1 cellular context compared by ENCODE assay signal in genomic region chr2:10433264-10433947, GRCh38.
TF ChIP-seq lines count a peak whose summit lies in the region.

No MANE protein-coding gene starts in this region.

TF ChIP-seq in K562, 482 proteins besides CTCF, POLR2A, EP300 and RAD21 (continued from another document and continues in another):
- TF ChIP-seq, protein P1, sequence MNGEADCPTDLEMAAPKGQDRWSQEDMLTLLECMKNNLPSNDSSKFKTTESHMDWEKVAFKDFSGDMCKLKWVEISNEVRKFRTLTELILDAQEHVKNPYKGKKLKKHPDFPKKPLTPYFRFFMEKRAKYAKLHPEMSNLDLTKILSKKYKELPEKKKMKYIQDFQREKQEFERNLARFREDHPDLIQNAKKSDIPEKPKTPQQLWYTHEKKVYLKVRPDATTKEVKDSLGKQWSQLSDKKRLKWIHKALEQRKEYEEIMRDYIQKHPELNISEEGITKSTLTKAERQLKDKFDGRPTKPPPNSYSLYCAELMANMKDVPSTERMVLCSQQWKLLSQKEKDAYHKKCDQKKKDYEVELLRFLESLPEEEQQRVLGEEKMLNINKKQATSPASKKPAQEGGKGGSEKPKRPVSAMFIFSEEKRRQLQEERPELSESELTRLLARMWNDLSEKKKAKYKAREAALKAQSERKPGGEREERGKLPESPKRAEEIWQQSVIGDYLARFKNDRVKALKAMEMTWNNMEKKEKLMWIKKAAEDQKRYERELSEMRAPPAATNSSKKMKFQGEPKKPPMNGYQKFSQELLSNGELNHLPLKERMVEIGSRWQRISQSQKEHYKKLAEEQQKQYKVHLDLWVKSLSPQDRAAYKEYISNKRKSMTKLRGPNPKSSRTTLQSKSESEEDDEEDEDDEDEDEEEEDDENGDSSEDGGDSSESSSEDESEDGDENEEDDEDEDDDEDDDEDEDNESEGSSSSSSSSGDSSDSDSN (IDR thresholded peaks at IDR 0.05; ENCODE audit: borderline replicate concordance in 1 of 2, low read depth in 2 of 2, low read length in 2 of 2): no peak
- no peak for TF ChIP-seq U2AF2 (optimal IDR thresholded peaks at IDR 0.05; ENCODE audit: low read depth, low read length)
- TF ChIP-seq ZNF274 (IDR thresholded peaks at IDR 0.05; ENCODE audit: borderline replicate concordance, low read depth, low read length): no peak
- TF ChIP-seq, protein P2, sequence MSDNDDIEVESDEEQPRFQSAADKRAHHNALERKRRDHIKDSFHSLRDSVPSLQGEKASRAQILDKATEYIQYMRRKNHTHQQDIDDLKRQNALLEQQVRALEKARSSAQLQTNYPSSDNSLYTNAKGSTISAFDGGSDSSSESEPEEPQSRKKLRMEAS (CRISPR knock-in tag; IDR thresholded peaks at IDR 0.05): peak; percentile 13; the same call in 1 of the 2 replicates
- TF ChIP-seq ZNF324 (CRISPR knock-in tag; IDR thresholded peaks at IDR 0.05): no peak
- no peak for TF ChIP-seq ZNF212 (CRISPR knock-in tag; IDR thresholded peaks at IDR 0.05)
- TF ChIP-seq, protein P3, sequence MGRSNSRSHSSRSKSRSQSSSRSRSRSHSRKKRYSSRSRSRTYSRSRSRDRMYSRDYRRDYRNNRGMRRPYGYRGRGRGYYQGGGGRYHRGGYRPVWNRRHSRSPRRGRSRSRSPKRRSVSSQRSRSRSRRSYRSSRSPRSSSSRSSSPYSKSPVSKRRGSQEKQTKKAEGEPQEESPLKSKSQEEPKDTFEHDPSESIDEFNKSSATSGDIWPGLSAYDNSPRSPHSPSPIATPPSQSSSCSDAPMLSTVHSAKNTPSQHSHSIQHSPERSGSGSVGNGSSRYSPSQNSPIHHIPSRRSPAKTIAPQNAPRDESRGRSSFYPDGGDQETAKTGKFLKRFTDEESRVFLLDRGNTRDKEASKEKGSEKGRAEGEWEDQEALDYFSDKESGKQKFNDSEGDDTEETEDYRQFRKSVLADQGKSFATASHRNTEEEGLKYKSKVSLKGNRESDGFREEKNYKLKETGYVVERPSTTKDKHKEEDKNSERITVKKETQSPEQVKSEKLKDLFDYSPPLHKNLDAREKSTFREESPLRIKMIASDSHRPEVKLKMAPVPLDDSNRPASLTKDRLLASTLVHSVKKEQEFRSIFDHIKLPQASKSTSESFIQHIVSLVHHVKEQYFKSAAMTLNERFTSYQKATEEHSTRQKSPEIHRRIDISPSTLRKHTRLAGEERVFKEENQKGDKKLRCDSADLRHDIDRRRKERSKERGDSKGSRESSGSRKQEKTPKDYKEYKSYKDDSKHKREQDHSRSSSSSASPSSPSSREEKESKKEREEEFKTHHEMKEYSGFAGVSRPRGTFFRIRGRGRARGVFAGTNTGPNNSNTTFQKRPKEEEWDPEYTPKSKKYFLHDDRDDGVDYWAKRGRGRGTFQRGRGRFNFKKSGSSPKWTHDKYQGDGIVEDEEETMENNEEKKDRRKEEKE (IDR thresholded peaks at IDR 0.05; ENCODE audit: borderline replicate concordance in 1 of 2, control insufficient read depth in 1 of 2, low read depth in 2 of 2, low read length in 1 of 2): peak in 1 of 2 experiments; percentile 19; a peak in 1 of 4 replicates
- no peak for TF ChIP-seq HNRNPUL1 (IDR thresholded peaks at IDR 0.05; ENCODE audit: low read length)
- no peak for TF ChIP-seq YY1 (IDR thresholded peaks at IDR 0.05; ENCODE audit: borderline replicate concordance in 1 of 3, control insufficient read depth in 1 of 3, extremely low read depth in 1 of 3, insufficient read depth in 3 of 3, insufficient read length in 1 of 3, insufficient replicate concordance in 2 of 3, low read depth in 1 of 3, low read length in 2 of 3)
- no peak for TF ChIP-seq PHF21A (IDR thresholded peaks at IDR 0.05; ENCODE audit: borderline replicate concordance, low read depth)
- TF ChIP-seq ADNP (tag; IDR thresholded peaks at IDR 0.05): 0 out of 2 replicates have a peak, but pooled peaks have one; percentile 26
- no peak for TF ChIP-seq FIP1L1 (IDR thresholded peaks at IDR 0.05; ENCODE audit: low read depth, low read length, poor library complexity, severe bottlenecking)
- TF ChIP-seq COPS2 (conservative IDR thresholded peaks at IDR 0.05): no peak
- no peak for TF ChIP-seq TCF7 (IDR thresholded peaks at IDR 0.05; ENCODE audit: borderline replicate concordance)
- no peak for TF ChIP-seq NR3C1 (CRISPR knock-in tag; IDR thresholded peaks at IDR 0.05)
- TF ChIP-seq POLR3A (IDR thresholded peaks at IDR 0.05; ENCODE audit: borderline replicate concordance, extremely low read depth, insufficient read depth, insufficient read length): no peak
- 0 out of 2 replicates have a peak, but pooled peaks have one; percentile 37 for TF ChIP-seq SMARCA5 (IDR thresholded peaks at IDR 0.05)
- TF ChIP-seq HDAC1 (IDR thresholded peaks at IDR 0.05): peak in 1 of 2 experiments; percentile 48; a peak in 2 of 4 replicates
- TF ChIP-seq NELFE (IDR thresholded peaks at IDR 0.05; ENCODE audit: insufficient read depth, insufficient read length): no peak
- TF ChIP-seq CCNT2 (IDR thresholded peaks at IDR 0.05; ENCODE audit: borderline replicate concordance, extremely low read depth, insufficient read length, low read depth, low read length): no peak
- no peak for TF ChIP-seq PML (IDR thresholded peaks at IDR 0.05; ENCODE audit: low read length)
- TF ChIP-seq TRIM24 (IDR thresholded peaks at IDR 0.05): no peak
- no peak for TF ChIP-seq MAFK (IDR thresholded peaks at IDR 0.05; ENCODE audit: low read length)
- TF ChIP-seq HDAC8 (tag; IDR thresholded peaks at IDR 0.05): no peak
- TF ChIP-seq ZBTB12 (CRISPR knock-in tag; IDR thresholded peaks at IDR 0.05): no peak
- TF ChIP-seq ZNF76 (CRISPR knock-in tag; IDR thresholded peaks at IDR 0.05; ENCODE audit: borderline replicate concordance): no peak
- no peak for TF ChIP-seq FOS (IDR thresholded peaks at IDR 0.05; ENCODE audit: extremely low read depth, insufficient read length)
- TF ChIP-seq FOXJ2 (tag; IDR thresholded peaks at IDR 0.05): no peak
- TF ChIP-seq, protein P4, sequence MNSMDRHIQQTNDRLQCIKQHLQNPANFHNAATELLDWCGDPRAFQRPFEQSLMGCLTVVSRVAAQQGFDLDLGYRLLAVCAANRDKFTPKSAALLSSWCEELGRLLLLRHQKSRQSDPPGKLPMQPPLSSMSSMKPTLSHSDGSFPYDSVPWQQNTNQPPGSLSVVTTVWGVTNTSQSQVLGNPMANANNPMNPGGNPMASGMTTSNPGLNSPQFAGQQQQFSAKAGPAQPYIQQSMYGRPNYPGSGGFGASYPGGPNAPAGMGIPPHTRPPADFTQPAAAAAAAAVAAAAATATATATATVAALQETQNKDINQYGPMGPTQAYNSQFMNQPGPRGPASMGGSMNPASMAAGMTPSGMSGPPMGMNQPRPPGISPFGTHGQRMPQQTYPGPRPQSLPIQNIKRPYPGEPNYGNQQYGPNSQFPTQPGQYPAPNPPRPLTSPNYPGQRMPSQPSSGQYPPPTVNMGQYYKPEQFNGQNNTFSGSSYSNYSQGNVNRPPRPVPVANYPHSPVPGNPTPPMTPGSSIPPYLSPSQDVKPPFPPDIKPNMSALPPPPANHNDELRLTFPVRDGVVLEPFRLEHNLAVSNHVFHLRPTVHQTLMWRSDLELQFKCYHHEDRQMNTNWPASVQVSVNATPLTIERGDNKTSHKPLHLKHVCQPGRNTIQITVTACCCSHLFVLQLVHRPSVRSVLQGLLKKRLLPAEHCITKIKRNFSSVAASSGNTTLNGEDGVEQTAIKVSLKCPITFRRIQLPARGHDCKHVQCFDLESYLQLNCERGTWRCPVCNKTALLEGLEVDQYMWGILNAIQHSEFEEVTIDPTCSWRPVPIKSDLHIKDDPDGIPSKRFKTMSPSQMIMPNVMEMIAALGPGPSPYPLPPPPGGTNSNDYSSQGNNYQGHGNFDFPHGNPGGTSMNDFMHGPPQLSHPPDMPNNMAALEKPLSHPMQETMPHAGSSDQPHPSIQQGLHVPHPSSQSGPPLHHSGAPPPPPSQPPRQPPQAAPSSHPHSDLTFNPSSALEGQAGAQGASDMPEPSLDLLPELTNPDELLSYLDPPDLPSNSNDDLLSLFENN (IDR thresholded peaks at IDR 0.05; ENCODE audit: low read depth in 2 of 2, low read length in 2 of 2): no peak
- TF ChIP-seq POLR2G (IDR thresholded peaks at IDR 0.05; ENCODE audit: low read depth, low read length): no peak
- TF ChIP-seq HMBOX1 (IDR thresholded peaks at IDR 0.05): no peak
- TF ChIP-seq ZFP30 (CRISPR knock-in tag; IDR thresholded peaks at IDR 0.05; ENCODE audit: borderline replicate concordance): no peak
- TF ChIP-seq KDM4B (IDR thresholded peaks at IDR 0.05; ENCODE audit: borderline replicate concordance in 2 of 2, low read depth in 1 of 2): no peak
- TF ChIP-seq ZZZ3 (IDR thresholded peaks at IDR 0.05): no peak
- TF ChIP-seq ZSCAN29 (IDR thresholded peaks at IDR 0.05): no peak
- TF ChIP-seq NFRKB (IDR thresholded peaks at IDR 0.05; ENCODE audit: low read depth): 0 out of 2 replicates have a peak, but pooled peaks have one; percentile 25
- no peak for TF ChIP-seq ZNF584 (CRISPR knock-in tag; IDR thresholded peaks at IDR 0.05; ENCODE audit: low read depth)
- TF ChIP-seq ZFX (CRISPR knock-in tag; IDR thresholded peaks at IDR 0.05): no peak
- no peak for TF ChIP-seq ZNF717 (CRISPR knock-in tag; IDR thresholded peaks at IDR 0.05)
- TF ChIP-seq, protein P5, sequence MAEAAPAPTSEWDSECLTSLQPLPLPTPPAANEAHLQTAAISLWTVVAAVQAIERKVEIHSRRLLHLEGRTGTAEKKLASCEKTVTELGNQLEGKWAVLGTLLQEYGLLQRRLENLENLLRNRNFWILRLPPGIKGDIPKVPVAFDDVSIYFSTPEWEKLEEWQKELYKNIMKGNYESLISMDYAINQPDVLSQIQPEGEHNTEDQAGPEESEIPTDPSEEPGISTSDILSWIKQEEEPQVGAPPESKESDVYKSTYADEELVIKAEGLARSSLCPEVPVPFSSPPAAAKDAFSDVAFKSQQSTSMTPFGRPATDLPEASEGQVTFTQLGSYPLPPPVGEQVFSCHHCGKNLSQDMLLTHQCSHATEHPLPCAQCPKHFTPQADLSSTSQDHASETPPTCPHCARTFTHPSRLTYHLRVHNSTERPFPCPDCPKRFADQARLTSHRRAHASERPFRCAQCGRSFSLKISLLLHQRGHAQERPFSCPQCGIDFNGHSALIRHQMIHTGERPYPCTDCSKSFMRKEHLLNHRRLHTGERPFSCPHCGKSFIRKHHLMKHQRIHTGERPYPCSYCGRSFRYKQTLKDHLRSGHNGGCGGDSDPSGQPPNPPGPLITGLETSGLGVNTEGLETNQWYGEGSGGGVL (CRISPR knock-in tag; IDR thresholded peaks at IDR 0.05): no peak
- TF ChIP-seq SIRT6 (IDR thresholded peaks at IDR 0.05; ENCODE audit: low read depth, low read length): no peak
- TF ChIP-seq ETV6 (IDR thresholded peaks at IDR 0.05; ENCODE audit: borderline replicate concordance in 1 of 2, low read depth in 2 of 2, low read length in 1 of 2): no peak
- TF ChIP-seq ETV6 (CRISPR knock-in tag; IDR thresholded peaks at IDR 0.05; ENCODE audit: borderline replicate concordance): 0 out of 2 replicates have a peak, but pooled peaks have one; percentile 45
- TF ChIP-seq ZNF134 (CRISPR knock-in tag; conservative IDR thresholded peaks at IDR 0.05): no peak
- TF ChIP-seq EHMT2 (IDR thresholded peaks at IDR 0.05): peak; percentile 20; the same call in 1 of the 2 replicates
- TF ChIP-seq NFE2L1 (tag; IDR thresholded peaks at IDR 0.05; ENCODE audit: borderline replicate concordance, low read depth): no peak
- TF ChIP-seq SNIP1 (IDR thresholded peaks at IDR 0.05; ENCODE audit: low read depth): no peak
- TF ChIP-seq WHSC1 (IDR thresholded peaks at IDR 0.05; ENCODE audit: low read length): no peak
- TF ChIP-seq RBM14 (IDR thresholded peaks at IDR 0.05; ENCODE audit: borderline replicate concordance, insufficient read depth, low read depth, low read length): no peak
- no peak for TF ChIP-seq FOXP1 (CRISPR knock-in tag; IDR thresholded peaks at IDR 0.05)
- TF ChIP-seq E4F1 (CRISPR knock-in tag; IDR thresholded peaks at IDR 0.05; ENCODE audit: borderline replicate concordance): no peak
- peak; percentile 31 for TF ChIP-seq ARHGAP35 (IDR thresholded peaks at IDR 0.05; ENCODE audit: partially characterized antibody)
- TF ChIP-seq ZSCAN32 (CRISPR knock-in tag; IDR thresholded peaks at IDR 0.05): no peak
- no peak for TF ChIP-seq U2AF1 (optimal IDR thresholded peaks at IDR 0.05; ENCODE audit: low read depth, low read length)
- no peak for TF ChIP-seq SAFB (IDR thresholded peaks at IDR 0.05; ENCODE audit: borderline replicate concordance, low read depth, low read length)
- peak; percentile 64; the same call in 1 of the 2 replicates for TF ChIP-seq HLTF (IDR thresholded peaks at IDR 0.05)
